In genomic region chr7:42494199-42494710, GRCh38 we compare ENCODE assay signal across 1 cellular context.
TF ChIP-seq lines count a peak whose summit lies in the region.

No MANE protein-coding gene starts in this region.

TF ChIP-seq in WTC11, 78 proteins besides CTCF, POLR2A, EP300 and RAD21 (continued from another document):
- TF ChIP-seq, protein P1, sequence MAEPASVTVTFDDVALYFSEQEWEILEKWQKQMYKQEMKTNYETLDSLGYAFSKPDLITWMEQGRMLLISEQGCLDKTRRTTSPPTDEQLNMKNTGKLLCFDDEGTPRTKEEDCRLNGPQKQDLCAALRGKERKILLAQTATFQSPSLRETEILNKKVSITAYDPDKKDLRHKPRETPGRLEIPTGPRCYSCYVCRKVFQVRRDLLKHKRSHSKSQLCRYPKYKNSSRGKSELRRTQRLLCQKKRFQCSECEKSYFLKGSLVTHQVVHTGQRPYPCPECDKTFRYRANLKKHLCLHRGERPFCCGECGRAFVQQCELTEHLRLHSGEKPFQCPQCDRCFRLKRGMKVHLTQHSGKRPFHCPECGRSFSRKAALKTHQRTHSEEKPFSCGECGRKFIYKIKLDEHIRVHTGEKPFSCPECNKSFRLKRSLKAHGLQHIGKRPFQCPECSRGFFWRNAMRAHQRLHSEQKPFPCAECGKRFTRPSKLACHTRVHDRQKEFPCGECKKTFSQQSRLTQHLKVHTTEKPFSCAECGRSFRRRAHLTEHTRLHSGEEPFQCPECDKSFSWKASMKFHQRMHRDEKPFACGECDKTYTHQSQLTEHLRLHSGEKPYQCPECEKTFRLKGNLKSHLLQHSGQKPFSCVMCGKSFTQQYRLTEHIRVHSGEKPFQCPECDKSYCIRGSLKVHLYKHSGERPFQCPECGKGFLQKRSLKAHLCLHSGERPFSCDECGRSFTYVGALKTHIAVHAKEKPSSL (CRISPR knock-in tag; conservative IDR thresholded peaks at IDR 0.05), result no peak
- TF ChIP-seq JUN (CRISPR knock-in tag; IDR thresholded peaks at IDR 0.05) (no peak), MYBL2 (CRISPR knock-in tag; IDR thresholded peaks at IDR 0.05) (no peak), HMGA2 (CRISPR knock-in tag; IDR thresholded peaks at IDR 0.05) (no peak), TP53 (CRISPR knock-in tag; IDR thresholded peaks at IDR 0.05) (no peak), RELA (CRISPR knock-in tag; IDR thresholded peaks at IDR 0.05; ENCODE audit: borderline replicate concordance) (no peak)
